In the genomic region with DNA sequence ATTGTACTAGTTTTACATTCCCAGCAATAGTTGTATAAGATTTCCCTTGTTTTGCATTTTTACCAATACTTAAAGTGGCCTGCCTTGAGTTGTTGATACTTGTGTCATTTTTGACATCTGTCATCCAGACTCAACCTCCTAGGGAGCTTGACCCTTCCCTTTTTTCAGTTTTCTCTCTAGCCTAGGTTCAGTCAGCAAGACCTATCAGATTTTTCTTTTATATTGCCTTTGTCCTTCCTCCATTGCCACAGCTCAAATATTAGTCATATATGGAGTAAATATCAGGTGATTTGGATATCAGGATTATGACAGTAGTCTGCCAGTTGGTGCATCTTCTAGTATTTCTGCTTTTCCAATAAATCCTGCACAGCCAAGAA, we compare ENCODE assay signal across 1 cellular context.
TF ChIP-seq lines count a peak whose summit lies in the region.

No MANE protein-coding gene starts in this region.

TF ChIP-seq in HEK293, 187 proteins besides CTCF, POLR2A, EP300 and RAD21:
- TF ChIP-seq ZNF777 (tag by site-specific recombination; IDR thresholded peaks at IDR 0.05; ENCODE audit: borderline replicate concordance) (no peak), ZNF558 (tag by site-specific recombination; IDR thresholded peaks at IDR 0.05) (0 out of 2 replicates have a peak, but pooled peaks have one; percentile 9), ZNF133 (tag by site-specific recombination; IDR thresholded peaks at IDR 0.05) (no peak), ZNF391 (tag by site-specific recombination; IDR thresholded peaks at IDR 0.05; ENCODE audit: borderline replicate concordance, low read depth) (no peak), KLF10 (tag by site-specific recombination; IDR thresholded peaks at IDR 0.05) (no peak), ZNF510 (tag by site-specific recombination; IDR thresholded peaks at IDR 0.05; ENCODE audit: insufficient replicate concordance) (no peak)
TF ChIP-seq in HEK293: peak in this region for 1.
